In the genomic region with DNA sequence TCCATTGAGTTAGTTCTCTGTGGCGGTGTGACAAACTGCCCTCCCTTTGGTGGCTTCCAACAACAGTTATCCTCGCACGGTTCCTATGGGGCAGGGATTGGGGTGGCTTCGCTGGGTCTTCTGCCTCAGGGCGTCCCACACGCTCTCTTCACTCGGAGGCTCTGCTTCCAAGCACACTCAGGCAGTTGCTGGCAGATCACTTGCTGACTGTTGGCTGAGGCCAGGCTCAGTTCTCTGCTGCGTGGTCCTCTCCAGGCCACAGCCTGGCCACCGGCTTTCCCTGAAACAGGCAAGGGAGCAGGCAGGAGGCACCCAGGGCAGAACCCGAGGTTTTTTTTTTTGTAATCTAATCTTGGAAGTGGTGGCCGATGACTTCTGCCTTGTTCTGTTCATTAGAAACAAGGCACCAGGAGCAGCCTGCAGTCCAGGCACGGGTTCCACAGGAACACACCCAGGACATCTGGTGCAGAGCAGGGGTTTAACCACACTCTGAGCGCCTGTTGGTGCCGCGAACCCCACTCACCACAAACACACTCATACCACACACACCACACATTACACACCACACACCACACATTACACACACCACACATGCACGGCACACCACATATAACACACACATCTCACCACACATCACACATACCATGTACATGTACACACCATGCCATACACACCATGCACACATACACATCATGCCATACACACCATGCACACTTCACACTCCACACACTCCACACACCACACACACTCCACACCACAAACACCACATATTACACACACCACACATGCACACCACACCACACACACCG, we compare ENCODE assay signal across 14 cellular contexts.
DNase-seq lines count a peak whose midpoint lies in the region; ATAC-seq and TF ChIP-seq lines count a peak whose summit lies in the region.
"Had no signal": no experiment of that assay in that cellular context is flagged by ENCODE, and none has a peak within 500 bp of the region (broad histone marks: within the 10 kb centered on the region; RNA-seq: fewer than 3 reads in every experiment).

No MANE protein-coding gene starts in this region.

- peak; percentile 20 for DNase-seq in GM13976 (ENCODE audit: low spot score)
- peak; percentile 63 for DNase-seq in MV-4-11 (lab: John Stamatoyannopoulos, UW)
- no peak for DNase-seq in left ventricle myocardium superior
- DNase-seq in progenitor cell of endocrine pancreas (ENCODE audit: low spot score, unreplicated experiment): peak; percentile 8
- DNase-seq in stimulated activated CD4-positive, alpha-beta T cell treated with anti-CD3 and anti-CD28 coated beads, Interleukin-15, amount 100 ng/mL, for 24 hours: no peak
- DNase-seq in NCI-H526 treated with DMSO at 0.1 percent for 48 hours (lab: John Stamatoyannopoulos, UW): no peak
- DNase-seq: DMS79; effector CD4-positive, alpha-beta T cell; hippocampal formation; NCI-H2029; NCI-H524 treated with DMSO at 0.1 percent for 48 hours; OCI-M1 had no signal

- H3K27ac Mint-ChIP-seq in progenitor cell of endocrine pancreas: no peak overlapping the region
- H3K27ac Mint-ChIP-seq: activated naive CD4-positive, alpha-beta T cell treated with anti-CD3 and anti-CD28 coated beads, Interleukin-2, amount 50 U/mL, for 24 hours had no signal

- TF ChIP-seq CTCF in GM13976 (IDR thresholded peaks at IDR 0.05; ENCODE audit: borderline replicate concordance, control extremely low read depth, extremely low read depth, insufficient read depth, missing control alignments): no peak
- TF ChIP-seq CTCF in progenitor cell of endocrine pancreas (IDR thresholded peaks at IDR 0.05; ENCODE audit: unreplicated experiment): no peak

- H3K9me3 Mint-ChIP-seq in progenitor cell of endocrine pancreas (ENCODE audit: low read depth): no peaks in the 10 kb centered on the region
- H3K9me3 Mint-ChIP-seq: activated naive CD4-positive, alpha-beta T cell treated with anti-CD3 and anti-CD28 coated beads, Interleukin-2, amount 50 U/mL, for 24 hours had no signal

- H3K36me3 Mint-ChIP-seq in progenitor cell of endocrine pancreas (ENCODE audit: insufficient read depth): no peaks in the 10 kb centered on the region
- H3K36me3 Mint-ChIP-seq: activated naive CD4-positive, alpha-beta T cell treated with anti-CD3 and anti-CD28 coated beads, Interleukin-2, amount 50 U/mL, for 24 hours had no signal

- in situ Hi-C loops in GM13976 (cut with MboI; ENCODE audit: low sequenced_read_pairs, unreplicated experiment): no loop called here

- no peak overlapping the region for H3K4me3 Mint-ChIP-seq in progenitor cell of endocrine pancreas (ENCODE audit: low read depth)
- H3K4me3 Mint-ChIP-seq: activated naive CD4-positive, alpha-beta T cell treated with anti-CD3 and anti-CD28 coated beads, Interleukin-2, amount 50 U/mL, for 24 hours had no signal

- H3K4me1 Mint-ChIP-seq in progenitor cell of endocrine pancreas (ENCODE audit: low read depth): no peaks in the 10 kb centered on the region

- peaks cover 11% of the 10 kb centered on the region for H3K27me3 Mint-ChIP-seq in progenitor cell of endocrine pancreas
- H3K27me3 Mint-ChIP-seq: activated naive CD4-positive, alpha-beta T cell treated with anti-CD3 and anti-CD28 coated beads, Interleukin-2, amount 50 U/mL, for 24 hours had no signal

- intact Hi-C loops in left ventricle myocardium superior (cut with micrococcal nuclease): loop anchor here (10.0 kb wide), 1 partner anchor 291 kb away; no protein-coding TSS in a partner anchor

- peak; percentile 21 for ATAC-seq in left ventricle myocardium superior
- no peak for ATAC-seq in HG03439 (IDR thresholded peaks at IDR 0.05; ENCODE audit: unreplicated experiment)

Comparison
In these comparisons a context has a peak if more than half of its experiments do, and no peak if none do; other contexts are left out.
1. DNase-seq: peak in GM13976 (single experiment), MV-4-11 (single experiment) and progenitor cell of endocrine pancreas (single experiment); none in left ventricle myocardium superior (single experiment), stimulated activated CD4-positive, alpha-beta T cell treated with anti-CD3 and anti-CD28 coated beads, Interleukin-15, amount 100 ng/mL, for 24 hours (single experiment) and NCI-H526 treated with DMSO at 0.1 percent for 48 hours (single experiment).